Comparison of ENCODE assay signal across 18 cellular contexts in the genomic region with DNA sequence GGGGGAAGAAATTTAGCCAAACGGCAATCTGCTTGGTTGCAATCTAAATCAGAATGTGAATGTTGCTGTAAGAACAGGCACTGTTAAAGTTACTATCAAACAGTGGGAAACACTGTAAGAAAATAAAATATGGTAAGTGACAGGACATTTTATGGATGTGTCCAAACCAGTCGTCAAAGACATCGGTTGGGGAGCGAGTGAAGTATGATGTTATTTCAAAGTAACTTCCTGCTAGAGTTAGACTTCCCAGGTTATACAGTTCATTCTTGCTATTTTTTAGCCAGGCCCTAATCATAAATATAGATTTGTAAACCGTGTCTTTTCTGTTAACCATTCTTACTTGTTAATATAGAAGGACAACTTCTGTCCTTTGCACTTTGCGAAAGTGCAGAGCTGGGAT. TPM values are rescaled to one million over a fixed set of nuclear protein-coding genes. Genes with fewer than 3 reads are reported as not detected.
A peak's percentile ranks its signal among the peaks of the same experiment; 100 is the strongest.
DNase-seq lines count a peak whose midpoint lies in the region; ATAC-seq, FAIRE-seq and TF ChIP-seq lines count a peak whose summit lies in the region.
"Had no signal": no experiment of that assay in that cellular context is flagged by ENCODE, and none has a peak within 500 bp of the region (broad histone marks: within the 10 kb centered on the region; RNA-seq: fewer than 3 reads in every experiment).

No MANE protein-coding gene starts in this region.

- no peaks in the 10 kb centered on the region for H3K9me3 Mint-ChIP-seq in naive thymus-derived CD8-positive, alpha-beta T cell
- H3K9me3 Mint-ChIP-seq in WTC11 = no peaks in the 10 kb centered on the region
- no peaks in the 10 kb centered on the region for H3K9me3 Mint-ChIP-seq in activated CD4-positive, alpha-beta memory T cell treated with anti-CD3 and anti-CD28 coated beads for 36 hours
- H3K9me3 Mint-ChIP-seq: CD4-positive, CD25-positive, alpha-beta regulatory T cell had no signal

- H3K4me3 Mint-ChIP-seq in naive thymus-derived CD8-positive, alpha-beta T cell = peak overlapping the region in 6 of 10 donors; percentile 11 to 66 (median 50)
- H3K4me3 Mint-ChIP-seq in WTC11 = no peak overlapping the region
- no peak overlapping the region for H3K4me3 Mint-ChIP-seq in activated CD4-positive, alpha-beta memory T cell treated with anti-CD3 and anti-CD28 coated beads for 36 hours

- intact Hi-C loops in left colon (cut with DNase I, micrococcal nuclease) = no loop called here
- intact Hi-C loops in activated CD4-positive, alpha-beta memory T cell treated with anti-CD3 and anti-CD28 coated beads for 36 hours (cut with micrococcal nuclease) = no loop called here

- ATAC-seq in left colon (peak; percentile 79), GM19467 (IDR thresholded peaks at IDR 0.05; ENCODE audit: unreplicated experiment) (no peak), WTC11 (no peak)
- no peak for ATAC-seq in naive thymus-derived CD8-positive, alpha-beta T cell
- ATAC-seq: A549, K562 had no signal

- peak overlapping the region in 1 of 10 donors; percentile 47 for H3K27ac Mint-ChIP-seq in naive thymus-derived CD8-positive, alpha-beta T cell
- no peak overlapping the region for H3K27ac Mint-ChIP-seq in WTC11
- H3K27ac Mint-ChIP-seq in activated CD4-positive, alpha-beta memory T cell treated with anti-CD3 and anti-CD28 coated beads for 36 hours = no peak overlapping the region

- H3K36me3 Mint-ChIP-seq in naive thymus-derived CD8-positive, alpha-beta T cell = no peaks in the 10 kb centered on the region
- no peaks in the 10 kb centered on the region for H3K36me3 Mint-ChIP-seq in WTC11
- no peaks in the 10 kb centered on the region for H3K36me3 Mint-ChIP-seq in activated CD4-positive, alpha-beta memory T cell treated with anti-CD3 and anti-CD28 coated beads for 36 hours
- H3K36me3 Mint-ChIP-seq: CD4-positive, CD25-positive, alpha-beta regulatory T cell had no signal

- peaks cover 0 to 2% (median 0%) of the 10 kb centered on the region in 5 donors for H3K27me3 Mint-ChIP-seq in naive thymus-derived CD8-positive, alpha-beta T cell
- H3K27me3 Mint-ChIP-seq in WTC11 (ENCODE audit: low read depth) = no peaks in the 10 kb centered on the region
- peaks cover 2% of the 10 kb centered on the region for H3K27me3 Mint-ChIP-seq in activated CD4-positive, alpha-beta memory T cell treated with anti-CD3 and anti-CD28 coated beads for 36 hours

- peaks cover 0 to 5% of the 10 kb centered on the region in 2 donors for H3K4me1 ChIP-seq in small intestine (ENCODE audit: control insufficient read depth in 2 of 2, insufficient read depth in 1 of 2, low read depth in 1 of 2, low read length in 1 of 2)
- H3K4me1 ChIP-seq: A549 had no signal

- no peak for TF ChIP-seq CTCF in WTC11 (IDR thresholded peaks at IDR 0.05)

- H3K27ac ChIP-seq in small intestine (ENCODE audit: low read depth in 1 of 2, low read length in 1 of 2) = no peak overlapping the region
- H3K27ac ChIP-seq: A549; BLaER1 treated with 17β-estradiol and CSF1 and Interleukin-3, amounts not matched to agents 10 nM and 100 nM; HL-60 had no signal

- H3K4me1 Mint-ChIP-seq in naive thymus-derived CD8-positive, alpha-beta T cell = peaks cover 7 to 19% (median 13%) of the 10 kb centered on the region in 4 donors
- H3K4me1 Mint-ChIP-seq in WTC11 = peaks cover 29% of the 10 kb centered on the region
- no peaks in the 10 kb centered on the region for H3K4me1 Mint-ChIP-seq in activated CD4-positive, alpha-beta memory T cell treated with anti-CD3 and anti-CD28 coated beads for 36 hours (ENCODE audit: low read depth)

- H3K9me3 ChIP-seq in small intestine (ENCODE audit: control insufficient read depth, low read depth) = no peaks in the 10 kb centered on the region
- H3K9me3 ChIP-seq: A549; BLaER1 treated with 17β-estradiol and CSF1 and Interleukin-3, amounts not matched to agents 10 nM and 100 nM had no signal

- no peaks in the 10 kb centered on the region for H3K36me3 ChIP-seq in small intestine (ENCODE audit: control insufficient read depth in 2 of 2, insufficient read depth in 2 of 2, low read length in 2 of 2)
- H3K36me3 ChIP-seq: BLaER1 treated with 17β-estradiol and CSF1 and Interleukin-3, amounts not matched to agents 10 nM and 100 nM had no signal

- WGBS in small intestine, 3 donors = 29 to 52% (median 46%) methylated on average over 6 of the region's 6 CpGs

- H3K4me3 ChIP-seq in small intestine (ENCODE audit: low read depth in 1 of 2, low read length in 2 of 2) = no peak overlapping the region
- H3K4me3 ChIP-seq: A549; BLaER1 treated with 17β-estradiol and CSF1 and Interleukin-3, amounts not matched to agents 10 nM and 100 nM; K562 had no signal

- FAIRE-seq in small intestine (lab: Jason Lieb, UNC) = no peak
- FAIRE-seq: A549, GM12891, K562 had no signal

- POLR2A ChIA-PET in HEK293T (lab: Yijun Ruan, JAX) = interaction anchor here (1.0 kb wide), 1 partner anchor 10 kb away, joined by 3 read pairs; no protein-coding TSS in a partner anchor
- POLR2A ChIA-PET in naive thymus-derived CD8-positive, alpha-beta T cell (lab: Charles Lee) = no interaction called here
- POLR2A ChIA-PET in WTC11 (lab: Charles Lee) = no interaction called here
- POLR2A ChIA-PET in activated CD4-positive, alpha-beta memory T cell treated with anti-CD3 and anti-CD28 coated beads for 36 hours (lab: Charles Lee) = no interaction called here

- no peaks in the 10 kb centered on the region for H3K27me3 ChIP-seq in small intestine (ENCODE audit: control insufficient read depth in 2 of 2, insufficient read depth in 2 of 2, low read length in 2 of 2)
- H3K27me3 ChIP-seq: BLaER1 treated with 17β-estradiol and CSF1 and Interleukin-3, amounts not matched to agents 10 nM and 100 nM had no signal

- DNase-seq in HEK293T (ENCODE audit: extremely low spot score) (no peak), left colon (no peak), small intestine (peak; percentile 3), WTC11 (ENCODE audit: low spot score) (no peak), Ammon's horn (ENCODE audit: low spot score) (no peak)
- no peak for DNase-seq in naive thymus-derived CD8-positive, alpha-beta T cell
- DNase-seq in activated CD4-positive, alpha-beta memory T cell treated with anti-CD3 and anti-CD28 coated beads for 36 hours = no peak
- DNase-seq: Calu3, DMS79, HCEC 1CT had no signal

- CTCF ChIA-PET in HEK293T (lab: Yijun Ruan, JAX) (no interaction called here), WTC11 (lab: Charles Lee) (no interaction called here)
- CTCF ChIA-PET in activated CD4-positive, alpha-beta memory T cell treated with anti-CD3 and anti-CD28 coated beads for 36 hours (lab: Charles Lee) = interaction anchor here (0.7 to 1.4 kb wide), 2 partner anchors 30 to 115 kb away, joined by 3 to 5 read pairs; no protein-coding TSS in a partner anchor

TF ChIP-seq in HEK293T, 16 proteins besides CTCF, POLR2A, EP300 and RAD21:
- TF ChIP-seq HDGF (IDR thresholded peaks at IDR 0.05; ENCODE audit: borderline replicate concordance) (no peak), FOXK2 (IDR thresholded peaks at IDR 0.05) (no peak)
- TF ChIP-seq, protein P1, sequence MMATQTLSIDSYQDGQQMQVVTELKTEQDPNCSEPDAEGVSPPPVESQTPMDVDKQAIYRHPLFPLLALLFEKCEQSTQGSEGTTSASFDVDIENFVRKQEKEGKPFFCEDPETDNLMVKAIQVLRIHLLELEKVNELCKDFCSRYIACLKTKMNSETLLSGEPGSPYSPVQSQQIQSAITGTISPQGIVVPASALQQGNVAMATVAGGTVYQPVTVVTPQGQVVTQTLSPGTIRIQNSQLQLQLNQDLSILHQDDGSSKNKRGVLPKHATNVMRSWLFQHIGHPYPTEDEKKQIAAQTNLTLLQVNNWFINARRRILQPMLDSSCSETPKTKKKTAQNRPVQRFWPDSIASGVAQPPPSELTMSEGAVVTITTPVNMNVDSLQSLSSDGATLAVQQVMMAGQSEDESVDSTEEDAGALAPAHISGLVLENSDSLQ (IDR thresholded peaks at IDR 0.05) = peak; percentile 45; the same call in 1 of the 2 replicates

TF ChIP-seq in WTC11, 78 proteins besides CTCF, POLR2A, EP300 and RAD21:
- TF ChIP-seq, protein P2, sequence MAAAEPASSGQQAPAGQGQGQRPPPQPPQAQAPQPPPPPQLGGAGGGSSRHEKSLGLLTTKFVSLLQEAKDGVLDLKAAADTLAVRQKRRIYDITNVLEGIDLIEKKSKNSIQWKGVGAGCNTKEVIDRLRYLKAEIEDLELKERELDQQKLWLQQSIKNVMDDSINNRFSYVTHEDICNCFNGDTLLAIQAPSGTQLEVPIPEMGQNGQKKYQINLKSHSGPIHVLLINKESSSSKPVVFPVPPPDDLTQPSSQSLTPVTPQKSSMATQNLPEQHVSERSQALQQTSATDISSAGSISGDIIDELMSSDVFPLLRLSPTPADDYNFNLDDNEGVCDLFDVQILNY (CRISPR knock-in tag; IDR thresholded peaks at IDR 0.05) = no peak
- no peak for TF ChIP-seq FOXJ3 (CRISPR knock-in tag; IDR thresholded peaks at IDR 0.05; ENCODE audit: borderline replicate concordance)
- TF ChIP-seq ZNF219 (CRISPR knock-in tag; IDR thresholded peaks at IDR 0.05; ENCODE audit: borderline replicate concordance) = no peak
- TF ChIP-seq ZNF416 (CRISPR knock-in tag; IDR thresholded peaks at IDR 0.05) = no peak

RNA-seq across cellular contexts. Expression of a gene that starts 30.2 kb away (rescaled TPM):
- total RNA-seq in left colon (under 1 TPM in 1 of 2 donors, not detected in 1; 0.22 TPM), WTC11 (2021) (not detected in 3 replicates)
- total RNA-seq in naive thymus-derived CD8-positive, alpha-beta T cell = not detected
- polyA plus RNA-seq in naive thymus-derived CD8-positive, alpha-beta T cell = not detected
- polyA plus RNA-seq in small intestine = under 1 TPM in 1 of 3 donors, not detected in 2; 0.85 TPM
- total RNA-seq in activated CD4-positive, alpha-beta memory T cell treated with anti-CD3 and anti-CD28 coated beads for 36 hours = not detected
- total RNA-seq: Calu3; CD4-positive, CD25-positive, alpha-beta regulatory T cell; K562 had no signal
- polyA plus RNA-seq: A549; AG04450; CD4-positive, CD25-positive, alpha-beta regulatory T cell had no signal

Comparison
In these comparisons a context has a peak if more than half of its experiments do, and no peak if none do; other contexts are left out.
1. H3K4me3 Mint-ChIP-seq: peak in naive thymus-derived CD8-positive, alpha-beta T cell (6 of 10); none in WTC11 (single experiment) and activated CD4-positive, alpha-beta memory T cell treated with anti-CD3 and anti-CD28 coated beads for 36 hours (single experiment).